9 cellular contexts compared by ENCODE assay signal in the genomic region with DNA sequence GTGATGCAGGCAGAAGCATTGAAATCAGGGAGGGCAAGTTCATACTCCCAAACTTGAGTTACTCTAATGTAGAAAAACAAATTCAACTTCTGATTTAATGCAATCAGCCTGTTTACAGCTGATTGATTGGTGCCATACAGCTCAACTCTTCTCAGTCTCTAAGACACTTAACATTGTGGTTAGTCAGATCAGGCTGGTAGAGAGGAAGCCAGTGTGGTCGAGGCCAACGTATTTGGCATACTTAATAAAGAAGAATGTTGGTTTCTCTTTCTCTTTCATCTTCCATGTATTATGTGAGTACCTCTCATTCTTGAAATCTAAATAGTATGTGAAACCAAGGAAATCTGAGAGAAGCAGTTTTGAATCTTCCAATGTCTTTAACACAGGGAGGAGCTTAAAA.
A peak's percentile ranks its signal among the peaks of the same experiment; 100 is the strongest.
DNase-seq lines count a peak whose midpoint lies in the region; ATAC-seq, FAIRE-seq and TF ChIP-seq lines count a peak whose summit lies in the region.
"Had no signal": no experiment of that assay in that cellular context is flagged by ENCODE, and none has a peak within 500 bp of the region (broad histone marks: within the 10 kb centered on the region; RNA-seq: fewer than 3 reads in every experiment).

No MANE protein-coding gene starts in this region.

- H3K27ac Mint-ChIP-seq in IgD-negative memory B cell (peak overlapping the region in 1 of 3 donors; percentile 52), progenitor cell of endocrine pancreas (no peak overlapping the region)

- H3K9ac ChIP-seq in BLaER1 treated with 17β-estradiol and CSF1 and Interleukin-3, amounts not matched to agents 10 nM and 100 nM: peak overlapping the region in 10 of 11 experiments; percentile 16 to 67 (median 51); a peak in 16 of 22 replicates

- no peak for TF ChIP-seq CTCF in progenitor cell of endocrine pancreas (IDR thresholded peaks at IDR 0.05; ENCODE audit: unreplicated experiment)

- FAIRE-seq in small intestine (lab: Jason Lieb, UNC): peak; percentile 53

- peaks cover 4 to 11% (median 7%) of the 10 kb centered on the region in 3 donors for H3K4me1 Mint-ChIP-seq in IgD-negative memory B cell
- no peaks in the 10 kb centered on the region for H3K4me1 Mint-ChIP-seq in progenitor cell of endocrine pancreas (ENCODE audit: low read depth)

- H3K9me3 ChIP-seq in BLaER1 treated with 17β-estradiol and CSF1 and Interleukin-3, amounts not matched to agents 10 nM and 100 nM (replicated peaks in 1 of 11): no peaks in the 10 kb centered on the region
- H3K9me3 ChIP-seq in small intestine (ENCODE audit: control insufficient read depth, low read depth): no peaks in the 10 kb centered on the region

- WGBS in small intestine, 3 donors: 22 to 47% (median 24%) methylated on average over 2 of the region's 2 CpGs

- peak overlapping the region in 9 of 11 experiments; percentile 13 to 85 (median 76); a peak in 17 of 22 replicates for H3K27ac ChIP-seq in BLaER1 treated with 17β-estradiol and CSF1 and Interleukin-3, amounts not matched to agents 10 nM and 100 nM
- H3K27ac ChIP-seq in small intestine (ENCODE audit: low read depth in 1 of 2, low read length in 1 of 2): no peak overlapping the region
- H3K27ac ChIP-seq: cardiac muscle cell had no signal

- H3K9me3 Mint-ChIP-seq in IgD-negative memory B cell: peaks cover 0 to 3% (median 0%) of the 10 kb centered on the region in 3 donors
- H3K9me3 Mint-ChIP-seq in progenitor cell of endocrine pancreas (ENCODE audit: low read depth): no peaks in the 10 kb centered on the region

- peaks cover 11 to 34% (median 16%) of the 10 kb centered on the region in 10 experiments for H3K4me1 ChIP-seq in BLaER1 treated with 17β-estradiol and CSF1 and Interleukin-3, amounts not matched to agents 10 nM and 100 nM
- H3K4me1 ChIP-seq in small intestine (ENCODE audit: control insufficient read depth in 2 of 2, insufficient read depth in 1 of 2, low read depth in 1 of 2, low read length in 1 of 2): no peaks in the 10 kb centered on the region

- H3K36me3 Mint-ChIP-seq in IgD-negative memory B cell (no peaks in the 10 kb centered on the region), progenitor cell of endocrine pancreas (ENCODE audit: insufficient read depth) (no peaks in the 10 kb centered on the region)

- H3K4me2 ChIP-seq in BLaER1 treated with 17β-estradiol and CSF1 and Interleukin-3, amounts not matched to agents 10 nM and 100 nM: peak overlapping the region; percentile 59 to 85 (median 82)

- H3K4me3 Mint-ChIP-seq in IgD-negative memory B cell (peak overlapping the region in 3 of 4 donors; percentile 13 to 49 (median 39)), progenitor cell of endocrine pancreas (ENCODE audit: low read depth) (no peak overlapping the region)

- peak; percentile 100 for ATAC-seq in GM21423 (IDR thresholded peaks at IDR 0.05; ENCODE audit: unreplicated experiment)

- DNase-seq in activated T-cell treated with anti-CD3 and anti-CD28 coated beads for 24 hours (ENCODE audit: low read depth): peak; percentile 27
- DNase-seq in small intestine: peak; percentile 35
- no peak for DNase-seq in NCI-H128 (lab: John Stamatoyannopoulos, UW; ENCODE audit: unreplicated experiment)
- no peak for DNase-seq in NCI-H345 (lab: John Stamatoyannopoulos, UW)
- DNase-seq in progenitor cell of endocrine pancreas (ENCODE audit: low spot score, unreplicated experiment): no peak

- H4K20me1 ChIP-seq in BLaER1 treated with 17β-estradiol and CSF1 and Interleukin-3, amounts not matched to agents 10 nM and 100 nM: no peaks in the 10 kb centered on the region

- H3K36me3 ChIP-seq in BLaER1 treated with 17β-estradiol and CSF1 and Interleukin-3, amounts not matched to agents 10 nM and 100 nM: no peaks in the 10 kb centered on the region
- no peaks in the 10 kb centered on the region for H3K36me3 ChIP-seq in small intestine (ENCODE audit: control insufficient read depth in 2 of 2, insufficient read depth in 2 of 2, low read length in 2 of 2)
- H3K36me3 ChIP-seq: cardiac muscle cell had no signal

- H3K27me3 Mint-ChIP-seq in IgD-negative memory B cell (no peaks in the 10 kb centered on the region), progenitor cell of endocrine pancreas (no peaks in the 10 kb centered on the region)

- H3K27me3 ChIP-seq in BLaER1 treated with 17β-estradiol and CSF1 and Interleukin-3, amounts not matched to agents 10 nM and 100 nM: no peaks in the 10 kb centered on the region
- no peaks in the 10 kb centered on the region for H3K27me3 ChIP-seq in small intestine (ENCODE audit: control insufficient read depth in 2 of 2, insufficient read depth in 2 of 2, low read length in 2 of 2)
- H3K27me3 ChIP-seq: cardiac muscle cell had no signal

- H3K4me3 ChIP-seq in BLaER1 treated with 17β-estradiol and CSF1 and Interleukin-3, amounts not matched to agents 10 nM and 100 nM: peak overlapping the region in 8 of 10 experiments; percentile 5 to 43 (median 14); a peak in 9 of 20 replicates
- H3K4me3 ChIP-seq in small intestine (ENCODE audit: low read depth in 1 of 2, low read length in 2 of 2): no peak overlapping the region
- H3K4me3 ChIP-seq: cardiac muscle cell had no signal

Comparison
In these comparisons a context has a peak if more than half of its experiments do, and no peak if none do; other contexts are left out.
1. H3K27ac ChIP-seq: peak in BLaER1 treated with 17β-estradiol and CSF1 and Interleukin-3, amounts not matched to agents 10 nM and 100 nM (9 of 11); none in small intestine (0 of 2).
2. H3K4me3 ChIP-seq: peak in BLaER1 treated with 17β-estradiol and CSF1 and Interleukin-3, amounts not matched to agents 10 nM and 100 nM (8 of 10); none in small intestine (0 of 2).
3. DNase-seq: peak in activated T-cell treated with anti-CD3 and anti-CD28 coated beads for 24 hours (single experiment) and small intestine (single experiment); none in NCI-H128 (single experiment), NCI-H345 (single experiment) and progenitor cell of endocrine pancreas (single experiment).